ENCODE assay signal across 30 cellular contexts in the genomic region with DNA sequence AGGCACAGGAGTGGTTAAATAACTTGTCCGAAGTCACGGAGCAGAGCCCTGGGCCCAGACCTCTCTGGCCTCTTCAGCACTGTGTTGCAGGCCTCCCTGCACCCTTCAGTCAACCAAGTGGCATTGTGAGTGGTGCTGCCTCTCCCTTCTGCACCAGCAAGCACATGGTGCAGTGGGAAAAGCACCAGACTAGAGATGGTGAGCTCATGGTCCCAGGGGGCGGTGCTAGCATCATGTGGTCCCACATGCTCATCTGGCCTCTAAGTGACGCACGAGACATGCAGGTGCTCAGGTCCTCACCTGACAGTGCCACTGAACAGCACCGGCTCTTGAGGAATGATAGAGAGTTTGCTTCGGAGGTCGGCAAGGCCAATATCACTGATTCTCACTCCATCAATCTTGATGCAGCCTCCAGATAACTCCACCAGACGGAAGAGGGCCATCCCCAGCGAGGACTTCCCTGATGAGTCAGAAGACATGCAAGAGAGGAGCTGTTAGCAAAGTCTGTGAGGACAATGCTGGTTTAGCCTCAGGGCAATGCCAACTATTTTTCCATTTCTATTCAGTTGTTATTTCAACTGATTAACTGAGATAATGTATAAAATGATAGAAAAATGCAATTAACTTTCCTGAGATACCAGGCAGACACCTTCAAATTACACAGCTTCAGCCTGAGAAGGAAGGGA. TPM values are rescaled to one million over a fixed set of nuclear protein-coding genes. Genes with fewer than 3 reads are reported as not detected.
DNase-seq lines count a peak whose midpoint lies in the region; ATAC-seq, FAIRE-seq and TF ChIP-seq lines count a peak whose summit lies in the region.
"Had no signal": no experiment of that assay in that cellular context is flagged by ENCODE, and none has a peak within 500 bp of the region (broad histone marks: within the 10 kb centered on the region; RNA-seq: fewer than 3 reads in every experiment).

No MANE protein-coding gene starts in this region.

- no peak for DNase-seq in HepG2 (ENCODE audit: low spot score)
- DNase-seq in right lobe of liver = no peak
- DNase-seq in Karpas-422 = peak; percentile 76
- DNase-seq in foreskin keratinocyte = peak in 1 of 2 donors; percentile 49
- no peak for DNase-seq in hepatocyte (ENCODE audit: low spot score)
- no peak for DNase-seq in posterior vena cava (ENCODE audit: low spot score)
- no peak for DNase-seq in stimulated activated CD8-positive, alpha-beta memory T cell treated with anti-CD3 and anti-CD28 coated beads, Interleukin-4, amount 100 ng/mL, for 48 hours
- DNase-seq in iPS-NIHi11 (ENCODE audit: low spot score) = no peak
- DNase-seq: activated CD4-positive, alpha-beta T cell treated with anti-CD3 and anti-CD28 coated beads, Interleukin-2, amount 50 U/mL, for 48 hours; activated CD4-positive, CD25-positive, alpha-beta regulatory T cell treated with anti-CD3 and anti-CD28 coated beads, Interleukin-2, amount 50 U/mL, for 72 hours; activated CD8-positive, alpha-beta memory T cell treated with anti-CD3 and anti-CD28 coated beads, Interleukin-2, amount 50 U/mL, for 4 hours; activated naive CD4-positive, alpha-beta T cell treated with anti-CD3 and anti-CD28 coated beads, Interleukin-2, amount 50 U/mL, for 16 hours; CD4-positive, CD25-positive, alpha-beta regulatory T cell; DMS79 treated with DMSO at 0.1 percent for 48 hours; hypothalamus; immature natural killer cell; mesendoderm; NCI-H2107; NCI-H446 treated with DMSO at 0.1 percent for 48 hours; NCI-H774; stimulated activated CD4-positive, alpha-beta T cell treated with anti-CD3 and anti-CD28 coated beads, Interleukin-1b, Interleukin-23, amount 100 ng/mL, for 48 hours; testis had no signal

- intact Hi-C loops in HepG2 (cut with micrococcal nuclease; ENCODE audit: unreplicated experiment) = no loop called here
- intact Hi-C loops in right lobe of liver (cut with DNase I) = no loop called here
- intact Hi-C loops in posterior vena cava (cut with DNase I) = no loop called here

- no peak overlapping the region for H3K4me3 ChIP-seq in HepG2 (replicated peaks in 1 of 3; ENCODE audit: insufficient read depth in 1 of 3, low read depth in 2 of 3, low read length in 3 of 3)
- H3K4me3 ChIP-seq in right lobe of liver = no peak overlapping the region
- H3K4me3 ChIP-seq in Karpas-422 (ENCODE audit: low read length) = no peak overlapping the region
- no peak overlapping the region for H3K4me3 ChIP-seq in hepatocyte
- H3K4me3 ChIP-seq: A549, gastroesophageal sphincter, HAP-1, right atrium auricular region, smooth muscle cell, testis had no signal

- POLR2A ChIA-PET in HepG2 (lab: Yijun Ruan, JAX) = no interaction called here

- no peaks in the 10 kb centered on the region for H3K4me1 ChIP-seq in HepG2 (ENCODE audit: insufficient read depth, low read length)
- no peaks in the 10 kb centered on the region for H3K4me1 ChIP-seq in right lobe of liver
- H3K4me1 ChIP-seq in Karpas-422 (ENCODE audit: low read length) = peaks cover 10% of the 10 kb centered on the region
- H3K4me1 ChIP-seq in foreskin keratinocyte = peaks cover 3% of the 10 kb centered on the region
- H3K4me1 ChIP-seq in hepatocyte (ENCODE audit: insufficient read depth) = no peaks in the 10 kb centered on the region
- H3K4me1 ChIP-seq: A549, gastroesophageal sphincter, HAP-1, right atrium auricular region, testis had no signal

- TF ChIP-seq EP300 in HepG2 (IDR thresholded peaks at IDR 0.05; ENCODE audit: low read depth in 2 of 2, low read length in 2 of 2) = no peak
- no peak for TF ChIP-seq EP300 in HepG2 (CRISPR knock-in tag; IDR thresholded peaks at IDR 0.05; ENCODE audit: borderline replicate concordance)

- in situ Hi-C loops in HepG2 (cut with HindIII; ENCODE audit: extremely low pct_ligation_motif_present, low pct_unique_long_range_greater_than_20kb) = no loop called here

- TF ChIP-seq POLR2A in HepG2 (IDR thresholded peaks at IDR 0.05; ENCODE audit: insufficient read depth in 1 of 2, low read depth in 2 of 2, low read length in 2 of 2) (no peak), right lobe of liver (IDR thresholded peaks at IDR 0.05) (no peak)

- TF ChIP-seq RAD21 in HepG2 (CRISPR knock-in tag; IDR thresholded peaks at IDR 0.05) = no peak

- no peak overlapping the region for H3K4me2 ChIP-seq in HepG2 (ENCODE audit: low read depth, low read length)
- no peak overlapping the region for H3K4me2 ChIP-seq in Karpas-422 (ENCODE audit: low read depth, low read length, poor library complexity, severe bottlenecking)
- H3K4me2 ChIP-seq in hepatocyte = no peak overlapping the region
- H3K4me2 ChIP-seq: A549, smooth muscle cell had no signal

- CTCF ChIA-PET in HepG2 (lab: Yijun Ruan, JAX; ENCODE audit: low intra/inter-chr PET ratio, low total read pairs) = no interaction called here

- no peak overlapping the region for H2AFZ ChIP-seq in HepG2 (ENCODE audit: low read length)
- no peak overlapping the region for H2AFZ ChIP-seq in Karpas-422 (ENCODE audit: low read length)
- H2AFZ ChIP-seq in hepatocyte = no peak overlapping the region

- H3K36me3 ChIP-seq in HepG2 (replicated peaks in 1 of 2; ENCODE audit: control insufficient read depth in 1 of 2, insufficient read depth in 2 of 2, low read length in 2 of 2) = peaks cover 1 to 13% of the 10 kb centered on the region in 2 experiments; a peak in 3 of 5 replicates
- H3K36me3 ChIP-seq in right lobe of liver = peaks cover 0 to 6% (median 0%) of the 10 kb centered on the region in 4 donors
- H3K36me3 ChIP-seq in Karpas-422 (ENCODE audit: insufficient read depth, low read length) = peaks cover 9% of the 10 kb centered on the region; the same call in 1 of the 2 replicates
- no peaks in the 10 kb centered on the region for H3K36me3 ChIP-seq in hepatocyte (replicated peaks; ENCODE audit: insufficient read depth, low read depth)

- H3K27me3 ChIP-seq in HepG2 (ENCODE audit: control insufficient read depth in 1 of 2, insufficient read depth in 2 of 2, low read length in 2 of 2) (no peaks in the 10 kb centered on the region), right lobe of liver (no peaks in the 10 kb centered on the region), Karpas-422 (ENCODE audit: low read length) (no peaks in the 10 kb centered on the region), foreskin keratinocyte (no peaks in the 10 kb centered on the region), hepatocyte (no peaks in the 10 kb centered on the region)
- H3K27me3 ChIP-seq: gastroesophageal sphincter, right atrium auricular region, testis had no signal

- H4K20me1 ChIP-seq in HepG2 (ENCODE audit: insufficient read depth, low read length) (no peaks in the 10 kb centered on the region), Karpas-422 (ENCODE audit: insufficient read depth, low read depth, low read length) (no peaks in the 10 kb centered on the region), hepatocyte (ENCODE audit: insufficient read depth, poor library complexity, severe bottlenecking) (no peaks in the 10 kb centered on the region)

- no peak for ATAC-seq in HepG2
- ATAC-seq in right lobe of liver = no peak
- ATAC-seq in foreskin keratinocyte = peak; percentile 59
- ATAC-seq: A549, gastroesophageal sphincter had no signal

- BruUV-seq in HepG2 (replicated peaks; lab: Mats Ljungman, UMichigan) = no TSS peak

- no peak for FAIRE-seq in HepG2 (lab: Jason Lieb, UNC)
- FAIRE-seq: A549, TTC549, urothelium cell line had no signal

- H3K27ac ChIP-seq in HepG2 (ENCODE audit: extremely low read length, insufficient read depth, low read length) (no peak overlapping the region), right lobe of liver (no peak overlapping the region), Karpas-422 (ENCODE audit: low read length) (no peak overlapping the region), foreskin keratinocyte (no peak overlapping the region), hepatocyte (no peak overlapping the region)
- H3K27ac ChIP-seq: A549, gastroesophageal sphincter, right atrium auricular region, RWPE1, testis had no signal

- H3K79me2 ChIP-seq in HepG2 (ENCODE audit: insufficient read depth, low read length) (no peaks in the 10 kb centered on the region), Karpas-422 (ENCODE audit: low read length) (no peaks in the 10 kb centered on the region), hepatocyte (no peaks in the 10 kb centered on the region)

- H3K9me2 ChIP-seq in Karpas-422 (replicated peaks; ENCODE audit: insufficient read depth, low read length) (no peaks in the 10 kb centered on the region), hepatocyte (replicated peaks; ENCODE audit: insufficient read depth) (no peaks in the 10 kb centered on the region)

- TF ChIP-seq CTCF in HepG2 (CRISPR knock-in tag; IDR thresholded peaks at IDR 0.05) = no peak
- TF ChIP-seq CTCF in right lobe of liver (IDR thresholded peaks at IDR 0.05) = no peak
- no peak for TF ChIP-seq CTCF in foreskin keratinocyte (conservative IDR thresholded peaks at IDR 0.05)
- TF ChIP-seq CTCF in hepatocyte (IDR thresholded peaks at IDR 0.05; ENCODE audit: poor library complexity) = no peak

- H3K9me3 ChIP-seq in HepG2 (ENCODE audit: low read length) (no peaks in the 10 kb centered on the region), right lobe of liver (no peaks in the 10 kb centered on the region), Karpas-422 (ENCODE audit: low read length) (no peaks in the 10 kb centered on the region), hepatocyte (ENCODE audit: low read depth) (no peaks in the 10 kb centered on the region)
- H3K9me3 ChIP-seq: A549, gastroesophageal sphincter, HAP-1, right atrium auricular region, testis had no signal

- no peak overlapping the region for H3K9ac ChIP-seq in HepG2 (ENCODE audit: insufficient read depth, low read depth, low read length)
- no peak overlapping the region for H3K9ac ChIP-seq in Karpas-422 (ENCODE audit: low read length)

- WGBS in HepG2 (ENCODE audit: low lambda C conversion rate) = 100% methylated on average over 6 of the region's 10 CpGs
- WGBS in right lobe of liver (ENCODE audit: insufficient coverage, low coverage, low lambda C conversion rate, missing lambda C conversion rate) = no CpG with 5 or more reads among the region's 10 CpGs
- 96% methylated on average over 10 of the region's 10 CpGs for WGBS in hepatocyte (ENCODE audit: low lambda C conversion rate, missing lambda C conversion rate)

RNA-seq across cellular contexts. Expression of a gene that starts 53.1 kb away (rescaled TPM):
- total RNA-seq in HepG2 (2016; rRNA removed; fragmentation: Illumina TruSeq; extraction: Trizol) (58.6 and 60.5 TPM in 2 replicates), right lobe of liver (10 to 100 TPM; 23.7 to 29.0 (median 26.2) TPM), foreskin keratinocyte (49.8 and 54.1 TPM in 2 replicates), hepatocyte (32.3 and 35.2 TPM in 2 replicates), posterior vena cava (10 to 100 TPM; 57.8 to 60.7 TPM)
- 50.1 and 52.6 TPM in 2 replicates for total RNA-seq in HepG2 (2016; cell fraction: cytosol; rRNA removed; fragmentation: Illumina TruSeq; extraction: Trizol; ENCODE audit: low read depth)
- total RNA-seq in HepG2 (2016; cell fraction: insoluble cytoplasmic fraction; rRNA removed; fragmentation: Illumina TruSeq; extraction: Trizol) = 58.5 and 68.1 TPM in 2 replicates
- 68.2 and 70.2 TPM in 2 replicates for total RNA-seq in HepG2 (2016; cell fraction: membrane; rRNA removed; fragmentation: Illumina TruSeq; extraction: Trizol)
- 32.7 and 34.6 TPM in 2 replicates for total RNA-seq in HepG2 (2016; cell fraction: nucleus; rRNA removed; fragmentation: Illumina TruSeq; extraction: Trizol)
- polyA plus RNA-seq in HepG2 (2011; rRNA removed) (39.1 and 46.3 TPM in 2 replicates), foreskin keratinocyte (54.7 and 56.3 TPM in 2 replicates), hepatocyte (47.9 and 71.4 TPM in 2 replicates)
- 28.2 and 43.8 TPM in 2 replicates for polyA plus RNA-seq in HepG2 (2011; cell fraction: cytosol; rRNA removed)
- 10.7 and 15.9 TPM in 2 replicates for polyA plus RNA-seq in HepG2 (2011; cell fraction: nucleus; rRNA removed)
- polyA plus RNA-seq in HepG2 (2012) = 34.5 and 41.7 TPM in 2 replicates
- 41.8 and 44.8 TPM in 2 replicates for polyA plus RNA-seq in HepG2 (2016; cell fraction: cytosol; fragmentation: Illumina TruSeq; extraction: Trizol; ENCODE audit: low read depth)
- 67.4 and 75.9 TPM in 2 replicates for polyA plus RNA-seq in HepG2 (2016; cell fraction: insoluble cytoplasmic fraction; fragmentation: Illumina TruSeq; extraction: Trizol; ENCODE audit: low read depth)
- polyA plus RNA-seq in HepG2 (2016; cell fraction: membrane; fragmentation: Illumina TruSeq; extraction: Trizol; ENCODE audit: low read depth) = 64.8 and 65.8 TPM in 2 replicates
- polyA plus RNA-seq in HepG2 (2016; cell fraction: nucleus; fragmentation: Illumina TruSeq; extraction: Trizol; ENCODE audit: insufficient read depth, low read depth) = 54.4 and 60.7 TPM in 2 replicates
- polyA minus RNA-seq in HepG2 (2011; rRNA and poly(A)+ RNA removed; ENCODE audit: low replicate concordance) = 18.7 and 23.5 TPM in 2 replicates
- polyA minus RNA-seq in HepG2 (2011; cell fraction: cytosol; rRNA and poly(A)+ RNA removed) = 13.1 and 19.3 TPM in 2 replicates
- polyA minus RNA-seq in HepG2 (2011; cell fraction: nucleus; rRNA and poly(A)+ RNA removed) = 17.9 and 19.8 TPM in 2 replicates
- 44.9 and 48.8 TPM in 2 replicates for total RNA-seq in Karpas-422 (2014; rRNA removed; shearing (Covaris generic); ENCODE audit: low replicate concordance)
